ENCODE assay signal across 19 cellular contexts in the genomic region with DNA sequence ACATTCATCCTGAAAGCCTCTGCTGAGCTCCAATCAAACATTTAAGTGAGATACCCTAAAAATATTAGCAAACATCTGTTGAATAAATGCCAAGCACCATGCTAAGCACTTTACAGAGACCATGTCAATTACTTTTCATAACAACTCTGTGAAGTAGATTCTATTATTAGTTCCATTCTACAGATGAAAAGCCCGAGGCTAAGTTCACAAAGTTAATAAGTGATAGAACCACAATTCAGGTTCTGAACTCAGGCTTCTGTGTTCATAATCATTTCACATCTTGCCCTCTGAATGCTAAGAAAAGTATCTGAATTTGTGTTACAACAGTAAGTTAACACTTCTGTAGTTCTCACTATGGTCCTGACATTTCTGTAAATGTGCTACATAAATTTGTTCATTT.
"Had no signal": no experiment of that assay in that cellular context is flagged by ENCODE, and none has a peak within 500 bp of the region (broad histone marks: within the 10 kb centered on the region; RNA-seq: fewer than 3 reads in every experiment).

No MANE protein-coding gene starts in this region.

- H3K27me3 ChIP-seq: dorsolateral prefrontal cortex, pancreas, right lobe of liver, thyroid gland had no signal

- H3K27ac ChIP-seq: pancreas, right lobe of liver, thyroid gland had no signal

- H3K9me3 Mint-ChIP-seq: activated naive CD4-positive, alpha-beta T cell treated with anti-CD3 and anti-CD28 coated beads, Interleukin-2, amount 10 ng/mL, durations not matched to agents 7 days and 5 days; activated naive CD8-positive, alpha-beta T cell treated with anti-CD3 and anti-CD28 coated beads, Interleukin-2, amount 50 U/mL, for 24 hours; activated T-cell treated with anti-CD3 and anti-CD28 coated beads, Interleukin-2, amount 50 U/mL, for 4 hours; naive thymus-derived CD4-positive, alpha-beta T cell had no signal

- H3K4me3 ChIP-seq: dorsolateral prefrontal cortex, pancreas, right lobe of liver, thyroid gland had no signal

- DNase-seq: activated CD4-positive, alpha-beta T cell treated with anti-CD3 and anti-CD28 coated beads, Interleukin-2, amount 50 U/mL, for 1 hour; activated CD8-positive, alpha-beta memory T cell treated with anti-CD3 and anti-CD28 coated beads, Interleukin-2, amount 50 U/mL, for 4 hours; activated effector memory CD4-positive, alpha-beta T cell treated with Interleukin-2 at 50 U/mL for 16 hours; activated naive CD4-positive, alpha-beta T cell treated with anti-CD3 and anti-CD28 coated beads, Interleukin-2, amount 10 ng/mL, durations not matched to agents 7 days and 5 days; activated naive CD8-positive, alpha-beta T cell treated with anti-CD3 and anti-CD28 coated beads, Interleukin-2, amount 50 U/mL, for 24 hours; activated T-cell treated with anti-CD3 and anti-CD28 coated beads, Interleukin-2, amount 50 U/mL, for 4 hours; dorsolateral prefrontal cortex; foreskin fibroblast; mesendoderm; naive thymus-derived CD4-positive, alpha-beta T cell; pancreas; right lobe of liver; small intestine; stimulated activated CD4-positive, alpha-beta T cell treated with anti-CD3 and anti-CD28 coated beads, Interleukin-15, amount 100 ng/mL, for 24 hours; stimulated activated CD4-positive, alpha-beta T cell treated with anti-CD3 and anti-CD28 coated beads, Interleukin-2, amount 100 ng/mL, for 48 hours; T1000; thyroid gland had no signal

- H3K27me3 Mint-ChIP-seq: activated naive CD4-positive, alpha-beta T cell treated with anti-CD3 and anti-CD28 coated beads, Interleukin-2, amount 10 ng/mL, durations not matched to agents 7 days and 5 days; activated naive CD8-positive, alpha-beta T cell treated with anti-CD3 and anti-CD28 coated beads, Interleukin-2, amount 50 U/mL, for 24 hours; brain; naive thymus-derived CD4-positive, alpha-beta T cell had no signal

- H3K4me1 Mint-ChIP-seq: activated naive CD8-positive, alpha-beta T cell treated with anti-CD3 and anti-CD28 coated beads, Interleukin-2, amount 50 U/mL, for 24 hours had no signal

- H3K9me3 ChIP-seq: pancreas, right lobe of liver, thyroid gland had no signal

- H3K4me3 Mint-ChIP-seq: activated naive CD4-positive, alpha-beta T cell treated with anti-CD3 and anti-CD28 coated beads, Interleukin-2, amount 10 ng/mL, durations not matched to agents 7 days and 5 days; activated naive CD8-positive, alpha-beta T cell treated with anti-CD3 and anti-CD28 coated beads, Interleukin-2, amount 50 U/mL, for 24 hours; activated T-cell treated with anti-CD3 and anti-CD28 coated beads, Interleukin-2, amount 50 U/mL, for 4 hours; brain; naive thymus-derived CD4-positive, alpha-beta T cell had no signal

- H3K36me3 ChIP-seq: pancreas, right lobe of liver, thyroid gland had no signal

- H3K27ac Mint-ChIP-seq: activated naive CD4-positive, alpha-beta T cell treated with anti-CD3 and anti-CD28 coated beads, Interleukin-2, amount 10 ng/mL, durations not matched to agents 7 days and 5 days; activated naive CD8-positive, alpha-beta T cell treated with anti-CD3 and anti-CD28 coated beads, Interleukin-2, amount 50 U/mL, for 24 hours; naive thymus-derived CD4-positive, alpha-beta T cell had no signal

- H3K4me1 ChIP-seq: right lobe of liver, thyroid gland had no signal

- ATAC-seq: activated CD4-positive, CD25-positive, alpha-beta regulatory T cell treated with anti-CD3 and anti-CD28 coated beads, Interleukin-2, amount 50 U/mL, for 24 hours; activated naive CD8-positive, alpha-beta T cell treated with anti-CD3 and anti-CD28 coated beads, Interleukin-2, amount 50 U/mL, for 24 hours; activated T-cell treated with anti-CD3 and anti-CD28 coated beads, Interleukin-2, amount 50 U/mL, for 4 hours; naive thymus-derived CD4-positive, alpha-beta T cell; pancreas; right lobe of liver had no signal
